24 cellular contexts compared by ENCODE assay signal in genomic region chr1:2861143-2861987, GRCh38.
"Had no signal": no experiment of that assay in that cellular context is flagged by ENCODE, and none has a peak within 500 bp of the region (broad histone marks: within the 10 kb centered on the region; RNA-seq: fewer than 3 reads in every experiment).

No MANE protein-coding gene starts in this region.

- H3K27me3 ChIP-seq: Peyer's patch had no signal

- H3K36me3 ChIP-seq: Peyer's patch had no signal

- H3K9ac ChIP-seq: KMS-11 had no signal

- H3K4me3 ChIP-seq: Peyer's patch had no signal

- H3K27ac ChIP-seq: KMS-11, Peyer's patch, RWPE1 had no signal

- H3K4me2 ChIP-seq: KMS-11 had no signal

- H3K4me1 ChIP-seq: Peyer's patch had no signal

- H3K9me3 ChIP-seq: Peyer's patch had no signal

- ATAC-seq: activated naive CD4-positive, alpha-beta T cell treated with anti-CD3 and anti-CD28 coated beads, Interleukin-2, amount 50 U/mL, for 72 hours; activated naive CD8-positive, alpha-beta T cell treated with anti-CD3 and anti-CD28 coated beads, Interleukin-2, amount 50 U/mL, for 24 hours; activated T-cell treated with anti-CD3 and anti-CD28 coated beads, Interleukin-2, amount 50 U/mL, for 4 hours had no signal

- DNase-seq: activated B cell treated with CpG ODN at 0.5 μM for 24 hours; activated CD4-positive, alpha-beta T cell treated with anti-CD3 and anti-CD28 coated beads for 1 hour; activated CD4-positive, alpha-beta T cell treated with anti-CD3 and anti-CD28 coated beads, Interleukin-2, amount 10 ng/mL, durations not matched to agents 24 days and 14 days; activated CD4-positive, alpha-beta T cell treated with anti-CD3 and anti-CD28 coated beads, Interleukin-2, amount 50 U/mL, for 48 hours; activated CD8-positive, alpha-beta memory T cell treated with anti-CD3 and anti-CD28 coated beads for 24 hours; activated effector memory CD4-positive, alpha-beta T cell treated with anti-CD3 and anti-CD28 coated beads, Interleukin-2, amount 50 U/mL, for 16 hours; activated naive CD4-positive, alpha-beta T cell treated with Interleukin-2 at 50 U/mL for 16 hours; activated naive CD8-positive, alpha-beta T cell treated with anti-CD3 and anti-CD28 coated beads, Interleukin-2, amount 50 U/mL, for 24 hours; activated T-cell treated with anti-CD3 and anti-CD28 coated beads, Interleukin-2, amount 50 U/mL, for 4 hours; amniotic stem cell; MM.1S; NCI-H1105; NCI-H1436; NCI-H1694 treated with DMSO at 0.1 percent for 48 hours; NCI-H2029 treated with DMSO at 0.1 percent for 48 hours; NCI-H510A treated with DMSO at 0.1 percent for 48 hours; NCI-H69; NK-92 treated with Interleukin-12 subunit alpha and Interleukin-12 subunit beta, amount 100 ng/mL, for 24 hours; OCI-M1; Peyer's patch; SHP77 treated with DMSO at 0.1 percent for 48 hours had no signal
